In genomic region chr6:28898710-28898965, GRCh38 we compare ENCODE assay signal across 11 cellular contexts. TPM values are rescaled to one million over a fixed set of nuclear protein-coding genes. Genes with fewer than 3 reads are reported as not detected.
DNase-seq lines count a peak whose midpoint lies in the region; ATAC-seq lines count a peak whose summit lies in the region.
"Had no signal": no experiment of that assay in that cellular context is flagged by ENCODE, and none has a peak within 500 bp of the region (broad histone marks: within the 10 kb centered on the region; RNA-seq: fewer than 3 reads in every experiment).

No MANE protein-coding gene starts in this region.

- peak overlapping the region; percentile 74 for H3K27ac Mint-ChIP-seq in T-helper 1 cell treated with Interleukin-12 subunit alpha and Interleukin-12 subunit beta and Interleukin-4 antibody, amounts not matched to agents 30 μg/mL and 1 μg/mL, for 36 hours
- no peak overlapping the region for H3K27ac Mint-ChIP-seq in activated T-helper 1 cell treated with anti-CD3 and anti-CD28 coated beads, Interleukin-12 subunit alpha, Interleukin-12 subunit beta, Interleukin-2, Interleukin-4 antibody, amounts not matched to agents 30 ng/mL and 10 ng/mL and 1 ng/mL, durations not matched to agents 14 hours and 24 hours and 36 hours
- H3K27ac Mint-ChIP-seq in natural killer cell treated with Interleukin-12 subunit alpha and Interleukin-12 subunit beta and Interleukin-15 and Interleukin-18, amount 100 ng/mL, for 72 hours: peak overlapping the region; percentile 19 to 75

- no peaks in the 10 kb centered on the region for H3K9me3 Mint-ChIP-seq in T-helper 1 cell treated with Interleukin-12 subunit alpha and Interleukin-12 subunit beta and Interleukin-4 antibody, amounts not matched to agents 30 μg/mL and 1 μg/mL, for 36 hours
- H3K9me3 Mint-ChIP-seq in activated T-helper 1 cell treated with anti-CD3 and anti-CD28 coated beads, Interleukin-12 subunit alpha, Interleukin-12 subunit beta, Interleukin-2, Interleukin-4 antibody, amounts not matched to agents 30 ng/mL and 10 ng/mL and 1 ng/mL, durations not matched to agents 14 hours and 24 hours and 36 hours: no peaks in the 10 kb centered on the region
- H3K9me3 Mint-ChIP-seq in natural killer cell treated with Interleukin-12 subunit alpha and Interleukin-12 subunit beta and Interleukin-15 and Interleukin-18, amount 100 ng/mL, for 72 hours: no peaks in the 10 kb centered on the region

- no peak for ATAC-seq in natural killer cell treated with Interleukin-12 subunit alpha and Interleukin-12 subunit beta and Interleukin-15 and Interleukin-18, amount 100 ng/mL, for 72 hours
- ATAC-seq: gastroesophageal sphincter had no signal

- peaks cover 4% of the 10 kb centered on the region for H3K27me3 Mint-ChIP-seq in T-helper 1 cell treated with Interleukin-12 subunit alpha and Interleukin-12 subunit beta and Interleukin-4 antibody, amounts not matched to agents 30 μg/mL and 1 μg/mL, for 36 hours (ENCODE audit: low read depth)
- H3K27me3 Mint-ChIP-seq in activated T-helper 1 cell treated with anti-CD3 and anti-CD28 coated beads, Interleukin-12 subunit alpha, Interleukin-12 subunit beta, Interleukin-2, Interleukin-4 antibody, amounts not matched to agents 30 ng/mL and 10 ng/mL and 1 ng/mL, durations not matched to agents 14 hours and 24 hours and 36 hours (ENCODE audit: insufficient read depth): peaks cover 4% of the 10 kb centered on the region
- H3K27me3 Mint-ChIP-seq in natural killer cell treated with Interleukin-12 subunit alpha and Interleukin-12 subunit beta and Interleukin-15 and Interleukin-18, amount 100 ng/mL, for 72 hours: no peaks in the 10 kb centered on the region

- peak overlapping the region; percentile 14 for H3K4me3 Mint-ChIP-seq in T-helper 1 cell treated with Interleukin-12 subunit alpha and Interleukin-12 subunit beta and Interleukin-4 antibody, amounts not matched to agents 30 μg/mL and 1 μg/mL, for 36 hours
- peak overlapping the region; percentile 71 for H3K4me3 Mint-ChIP-seq in activated T-helper 1 cell treated with anti-CD3 and anti-CD28 coated beads, Interleukin-12 subunit alpha, Interleukin-12 subunit beta, Interleukin-2, Interleukin-4 antibody, amounts not matched to agents 30 ng/mL and 10 ng/mL and 1 ng/mL, durations not matched to agents 14 hours and 24 hours and 36 hours
- H3K4me3 Mint-ChIP-seq in natural killer cell treated with Interleukin-12 subunit alpha and Interleukin-12 subunit beta and Interleukin-15 and Interleukin-18, amount 100 ng/mL, for 72 hours: peak overlapping the region; percentile 61

- H3K4me1 Mint-ChIP-seq in T-helper 1 cell treated with Interleukin-12 subunit alpha and Interleukin-12 subunit beta and Interleukin-4 antibody, amounts not matched to agents 30 μg/mL and 1 μg/mL, for 36 hours (ENCODE audit: low read depth): peaks cover 18% of the 10 kb centered on the region
- peaks cover 19% of the 10 kb centered on the region for H3K4me1 Mint-ChIP-seq in activated T-helper 1 cell treated with anti-CD3 and anti-CD28 coated beads, Interleukin-12 subunit alpha, Interleukin-12 subunit beta, Interleukin-2, Interleukin-4 antibody, amounts not matched to agents 30 ng/mL and 10 ng/mL and 1 ng/mL, durations not matched to agents 14 hours and 24 hours and 36 hours (ENCODE audit: low read depth)
- peaks cover 7 to 17% of the 10 kb centered on the region in 2 donors for H3K4me1 Mint-ChIP-seq in natural killer cell treated with Interleukin-12 subunit alpha and Interleukin-12 subunit beta and Interleukin-15 and Interleukin-18, amount 100 ng/mL, for 72 hours (ENCODE audit: low read depth in 2 of 2)

- intact Hi-C loops in activated T-helper 1 cell treated with anti-CD3 and anti-CD28 coated beads, Interleukin-12 subunit alpha, Interleukin-12 subunit beta, Interleukin-2, Interleukin-4 antibody, amounts not matched to agents 30 ng/mL and 10 ng/mL and 1 ng/mL, durations not matched to agents 14 hours and 24 hours and 36 hours (cut with micrococcal nuclease): loop anchor here (5.0 kb wide), 1 partner anchor 996 kb away; no protein-coding TSS in a partner anchor

- peaks cover 22% of the 10 kb centered on the region for H3K36me3 Mint-ChIP-seq in T-helper 1 cell treated with Interleukin-12 subunit alpha and Interleukin-12 subunit beta and Interleukin-4 antibody, amounts not matched to agents 30 μg/mL and 1 μg/mL, for 36 hours (ENCODE audit: low read depth)
- H3K36me3 Mint-ChIP-seq in activated T-helper 1 cell treated with anti-CD3 and anti-CD28 coated beads, Interleukin-12 subunit alpha, Interleukin-12 subunit beta, Interleukin-2, Interleukin-4 antibody, amounts not matched to agents 30 ng/mL and 10 ng/mL and 1 ng/mL, durations not matched to agents 14 hours and 24 hours and 36 hours (ENCODE audit: low read depth): peaks cover 20% of the 10 kb centered on the region
- peaks cover 25% of the 10 kb centered on the region for H3K36me3 Mint-ChIP-seq in natural killer cell treated with Interleukin-12 subunit alpha and Interleukin-12 subunit beta and Interleukin-15 and Interleukin-18, amount 100 ng/mL, for 72 hours

- DNase-seq in T-helper 1 cell: no peak
- DNase-seq in HT-29 (ENCODE audit: low spot score): peak; percentile 30
- DNase-seq in activated T-helper 1 cell treated with anti-CD3 and anti-CD28 coated beads, Interleukin-12 subunit alpha, Interleukin-12 subunit beta, Interleukin-2, Interleukin-4 antibody, amounts not matched to agents 30 ng/mL and 10 ng/mL and 1 ng/mL, durations not matched to agents 14 hours and 24 hours and 36 hours (ENCODE audit: low spot score): no peak
- DNase-seq in natural killer cell treated with Interleukin-12 subunit alpha and Interleukin-12 subunit beta and Interleukin-15 and Interleukin-18, amount 100 ng/mL, for 72 hours (ENCODE audit: low spot score): no peak
- no peak for DNase-seq in GF-D8 (lab: John Stamatoyannopoulos, UW)
- no peak for DNase-seq in epidermal melanocyte (ENCODE audit: insufficient read length, low spot score)
- no peak for DNase-seq in NCI-H748 treated with DMSO at 0.1 percent for 48 hours (lab: John Stamatoyannopoulos, UW)
- DNase-seq: DMS79 treated with DMSO at 0.1 percent for 48 hours, NCI-H1694 had no signal

RNA-seq across cellular contexts. Expression of gene TRIM27, which starts 25.1 kb away (rescaled TPM):
- 68.4 and 76.3 TPM in 2 replicates for total RNA-seq in HT-29 (2014; rRNA removed; shearing (Covaris generic))
- total RNA-seq in activated T-helper 1 cell treated with anti-CD3 and anti-CD28 coated beads, Interleukin-12 subunit alpha, Interleukin-12 subunit beta, Interleukin-2, Interleukin-4 antibody, amounts not matched to agents 30 ng/mL and 10 ng/mL and 1 ng/mL, durations not matched to agents 14 hours and 24 hours and 36 hours: 67.2 and 67.4 TPM in 2 replicates
- total RNA-seq in natural killer cell treated with Interleukin-12 subunit alpha and Interleukin-12 subunit beta and Interleukin-15 and Interleukin-18, amount 100 ng/mL, for 72 hours: 10 to 100 TPM; 49.1 to 74.0 TPM

Comparison
In these comparisons a context has a peak if more than half of its experiments do, and no peak if none do; other contexts are left out.
1. H3K4me3 Mint-ChIP-seq: peak in every context shown above with its lines; median percentile 71 in activated T-helper 1 cell treated with anti-CD3 and anti-CD28 coated beads, Interleukin-12 subunit alpha, Interleukin-12 subunit beta, Interleukin-2, Interleukin-4 antibody, amounts not matched to agents 30 ng/mL and 10 ng/mL and 1 ng/mL, durations not matched to agents 14 hours and 24 hours and 36 hours; 61 in natural killer cell treated with Interleukin-12 subunit alpha and Interleukin-12 subunit beta and Interleukin-15 and Interleukin-18, amount 100 ng/mL, for 72 hours; 14 in T-helper 1 cell treated with Interleukin-12 subunit alpha and Interleukin-12 subunit beta and Interleukin-4 antibody, amounts not matched to agents 30 μg/mL and 1 μg/mL, for 36 hours.